8 cellular contexts compared by ENCODE assay signal in genomic region chr4:145909331-145909730, GRCh38. TPM values are rescaled to one million over a fixed set of nuclear protein-coding genes. Genes with fewer than 3 reads are reported as not detected.
A peak's percentile ranks its signal among the peaks of the same experiment; 100 is the strongest.
DNase-seq lines count a peak whose midpoint lies in the region; ATAC-seq and FAIRE-seq lines count a peak whose summit lies in the region.

No MANE protein-coding gene starts in this region.

- no peaks in the 10 kb centered on the region for H3K36me3 ChIP-seq in adipocyte (ENCODE audit: control insufficient read depth, insufficient read depth, low read length, severe bottlenecking)

- FAIRE-seq in urothelium cell line (lab: Jason Lieb, UNC), result no peak

- peak overlapping the region in 2 of 6 donors; percentile 43 to 73 for H3K27ac Mint-ChIP-seq in immature natural killer cell

- peak overlapping the region; percentile 45 for H3K4me3 ChIP-seq in adipocyte (ENCODE audit: low read length)

- no peak for ATAC-seq in GM21515 (IDR thresholded peaks at IDR 0.05; ENCODE audit: unreplicated experiment)

- H3K4me1 ChIP-seq in adipocyte (ENCODE audit: control insufficient read depth, insufficient read depth, low read length), result peaks cover 39% of the 10 kb centered on the region

- peaks cover 39 to 64% of the 10 kb centered on the region in 2 donors for H3K4me1 Mint-ChIP-seq in immature natural killer cell

- no peaks in the 10 kb centered on the region for H3K27me3 ChIP-seq in adipocyte (replicated peaks; ENCODE audit: control insufficient read depth, insufficient read depth, low read length)

- H3K9me3 Mint-ChIP-seq in immature natural killer cell, result no peaks in the 10 kb centered on the region

- H3K36me3 Mint-ChIP-seq in immature natural killer cell, result no peaks in the 10 kb centered on the region

- DNase-seq in NCI-H82 (lab: John Stamatoyannopoulos, UW) (peak; percentile 17), NCI-H82 treated with DMSO at 0.1 percent for 48 hours (lab: John Stamatoyannopoulos, UW; ENCODE audit: unreplicated experiment) (no peak), adipocyte (ENCODE audit: low read depth) (no peak), immature natural killer cell (peak in 2 of 3 donors; percentile 14 to 16), urothelium cell line (ENCODE audit: low spot score) (peak; percentile 7), GDM1 (lab: John Stamatoyannopoulos, UW) (no peak), HCEC 1CT (no peak)

- no peak overlapping the region for H3K9ac ChIP-seq in adipocyte (ENCODE audit: low read length)

- H3K4me3 Mint-ChIP-seq in immature natural killer cell, result peak overlapping the region in 4 of 5 donors; percentile 1 to 47 (median 28)

- H3K27me3 Mint-ChIP-seq in immature natural killer cell (ENCODE audit: low read depth in 3 of 3), result peaks cover 0 to 3% (median 0%) of the 10 kb centered on the region in 3 donors

- no peaks in the 10 kb centered on the region for H3K9me3 ChIP-seq in adipocyte (ENCODE audit: control insufficient read depth, low read length)

RNA-seq across cellular contexts. Expression of gene ZNF827, which starts 29.3 kb away (rescaled TPM):
- 1 to 10 TPM; 1.5 to 4.6 (median 1.7) TPM for polyA plus RNA-seq in immature natural killer cell

Comparison
In these comparisons a context has a peak if more than half of its experiments do, and no peak if none do; other contexts are left out.
1. DNase-seq: peak in NCI-H82 (single experiment), immature natural killer cell (2 of 3) and urothelium cell line (single experiment); none in NCI-H82 treated with DMSO at 0.1 percent for 48 hours (single experiment), adipocyte (single experiment), GDM1 (single experiment) and HCEC 1CT (single experiment).